ENCODE assay signal across 8 cellular contexts in genomic region chr1:7770620-7770938, GRCh38. TPM values are rescaled to one million over a fixed set of nuclear protein-coding genes. Genes with fewer than 3 reads are reported as not detected.
A peak's percentile ranks its signal among the peaks of the same experiment; 100 is the strongest.
DNase-seq lines count a peak whose midpoint lies in the region; TF ChIP-seq lines count a peak whose summit lies in the region.

No MANE protein-coding gene starts in this region.

- no peaks in the 10 kb centered on the region for H3K27me3 ChIP-seq in esophagus muscularis mucosa
- no peaks in the 10 kb centered on the region for H3K27me3 ChIP-seq in ovary

- TF ChIP-seq POLR2A in esophagus muscularis mucosa (IDR thresholded peaks at IDR 0.05; ENCODE audit: low read depth): no peak
- TF ChIP-seq POLR2A in ovary (IDR thresholded peaks at IDR 0.05): no peak

- H3K9me3 ChIP-seq in SK-N-MC (ENCODE audit: low read depth, low read length) (no peaks in the 10 kb centered on the region), esophagus muscularis mucosa (no peaks in the 10 kb centered on the region), ovary (no peaks in the 10 kb centered on the region)

- in situ Hi-C loops in GM13977 (cut with MboI; ENCODE audit: low pct_unique_long_range_greater_than_20kb, low sequenced_read_pairs, unreplicated experiment): loop anchor here (25.0 kb wide), 1 partner anchor 108 kb away; no protein-coding TSS in a partner anchor

- peak overlapping the region; percentile 63 for H3K9ac ChIP-seq in SK-N-MC (ENCODE audit: insufficient read length)

- peak overlapping the region; percentile 92 for H3K4me3 ChIP-seq in SK-N-MC
- peak overlapping the region; percentile 82 to 99 (median 90) for H3K4me3 ChIP-seq in esophagus muscularis mucosa
- peak overlapping the region; percentile 98 for H3K4me3 ChIP-seq in ovary

- no peak for TF ChIP-seq CTCF in esophagus muscularis mucosa (IDR thresholded peaks at IDR 0.05)
- no peak for TF ChIP-seq CTCF in ovary (IDR thresholded peaks at IDR 0.05)
- TF ChIP-seq CTCF in GM13977 (IDR thresholded peaks at IDR 0.05; ENCODE audit: extremely low read depth, insufficient read depth, missing control alignments): no peak

- intact Hi-C loops in esophagus muscularis mucosa (cut with DNase I): no loop called here
- intact Hi-C loops in ovary (cut with DNase I): no loop called here

- H3K36me3 ChIP-seq in SK-N-MC (ENCODE audit: insufficient read depth, low read length) (peaks cover 13% of the 10 kb centered on the region), esophagus muscularis mucosa (peaks cover under 1 to 24% (median 4%) of the 10 kb centered on the region in 4 donors), ovary (no peaks in the 10 kb centered on the region)

- H3K4me1 ChIP-seq in esophagus muscularis mucosa: peaks cover 11 to 29% (median 26%) of the 10 kb centered on the region in 4 donors
- peaks cover 7% of the 10 kb centered on the region for H3K4me1 ChIP-seq in ovary (ENCODE audit: insufficient read depth)

- 47% methylated on average over 6 of the region's 6 CpGs for WGBS in esophagus muscularis mucosa
- WGBS in ovary, 3 donors: 37 to 60% (median 42%) methylated on average over 6 of the region's 6 CpGs

- DNase-seq in NCI-H345 treated with DMSO at 0.1 percent for 48 hours (lab: John Stamatoyannopoulos, UW; ENCODE audit: unreplicated experiment): peak; percentile 69
- DNase-seq in NCI-H345 (lab: John Stamatoyannopoulos, UW): no peak
- no peak for DNase-seq in SK-N-MC (ENCODE audit: low read depth, low spot score)
- no peak for DNase-seq in esophagus muscularis mucosa (ENCODE audit: extremely low spot score)
- DNase-seq in ovary: no peak
- no peak for DNase-seq in GM13977 (ENCODE audit: low spot score)
- no peak for DNase-seq in activated gamma-delta T cell treated with Interleukin-2 at 50 U/mL for 16 hours
- DNase-seq in stimulated activated CD8-positive, alpha-beta memory T cell treated with anti-CD3 and anti-CD28 coated beads, Interleukin-4, amount 100 ng/mL, for 48 hours: no peak

- H3K27ac ChIP-seq in SK-N-MC (no peak overlapping the region), esophagus muscularis mucosa (replicated peaks in 1 of 4) (peak overlapping the region; percentile 91 to 96 (median 93)), ovary (peak overlapping the region in 1 of 2 donors; percentile 73)

- TF ChIP-seq EP300 in esophagus muscularis mucosa (IDR thresholded peaks at IDR 0.05): no peak
- no peak for TF ChIP-seq EP300 in ovary (IDR thresholded peaks at IDR 0.05)

RNA-seq across cellular contexts. Expression of gene VAMP3, which starts 0.5 kb away (rescaled TPM):
- total RNA-seq in esophagus muscularis mucosa (100 to 1,000 TPM in 2 of 4 donors, 10 to 100 TPM in 2; 90.3 to 114 (median 99.5) TPM), ovary (100 to 1,000 TPM in 1 of 7 donors, 10 to 100 TPM in 6; 50.4 to 104 (median 93.5) TPM)
- 100 to 1,000 TPM in 1 of 2 donors, 10 to 100 TPM in 1; 60.5 to 220 TPM for polyA plus RNA-seq in ovary

RNA-seq across cellular contexts. Expression of gene PER3, which starts 13.5 kb away (rescaled TPM):
- total RNA-seq in esophagus muscularis mucosa (10 to 100 TPM; 25.8 to 45.8 (median 42.6) TPM), ovary (10 to 100 TPM; 11.9 to 49.8 (median 32.6) TPM)
- polyA plus RNA-seq in ovary: 10 to 100 TPM; 17.7 to 18.1 TPM
